In the genomic region with DNA sequence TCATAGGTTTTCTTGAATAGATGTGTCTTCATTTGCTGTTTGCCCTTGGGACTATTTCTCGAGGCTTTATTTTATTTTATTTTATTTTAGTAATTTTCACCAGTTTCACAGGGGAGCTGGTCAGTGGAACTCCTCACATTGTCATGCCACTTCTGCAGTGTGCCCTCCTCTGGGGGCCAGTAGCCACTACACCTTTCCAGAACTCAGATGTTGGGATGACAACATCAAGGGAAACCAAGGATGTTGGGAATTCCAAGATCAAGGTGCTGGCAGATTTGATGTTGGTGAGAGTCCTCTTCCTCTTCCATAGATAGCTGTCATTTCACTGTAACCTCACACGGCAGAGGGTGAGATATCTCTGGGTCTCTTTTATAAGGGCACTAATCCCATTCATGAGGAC, we compare ENCODE assay signal across 10 cellular contexts. TPM values are rescaled to one million over a fixed set of nuclear protein-coding genes. Genes with fewer than 3 reads are reported as not detected.
DNase-seq lines count a peak whose midpoint lies in the region; ATAC-seq, FAIRE-seq and TF ChIP-seq lines count a peak whose summit lies in the region.
"Had no signal": no experiment of that assay in that cellular context is flagged by ENCODE, and none has a peak within 500 bp of the region (broad histone marks: within the 10 kb centered on the region; RNA-seq: fewer than 3 reads in every experiment).

No MANE protein-coding gene starts in this region.

- peaks cover 15% of the 10 kb centered on the region for H3K27me3 Mint-ChIP-seq in astrocyte (ENCODE audit: low read depth, unreplicated experiment)
- peaks cover 0 to 4% (median 1%) of the 10 kb centered on the region in 3 donors for H3K27me3 Mint-ChIP-seq in immature natural killer cell (ENCODE audit: low read depth in 3 of 3)
- H3K27me3 Mint-ChIP-seq: stimulated activated naive CD8-positive, alpha-beta T cell treated with anti-CD3 and anti-CD28 coated beads, Interleukin-15, Interleukin-2, amounts not matched to agents 100 ng/mL and 50 ng/mL, for 24 hours had no signal

- H3K9me3 Mint-ChIP-seq in astrocyte (ENCODE audit: unreplicated experiment) (peaks cover 5% of the 10 kb centered on the region), immature natural killer cell (peaks cover 0 to 10% (median 0%) of the 10 kb centered on the region in 6 donors)

- H3K4me3 Mint-ChIP-seq in astrocyte (ENCODE audit: unreplicated experiment) (no peak overlapping the region), immature natural killer cell (no peak overlapping the region)
- H3K4me3 Mint-ChIP-seq: mesothelial cell of epicardium; stimulated activated naive CD8-positive, alpha-beta T cell treated with anti-CD3 and anti-CD28 coated beads, Interleukin-15, Interleukin-2, amounts not matched to agents 100 ng/mL and 50 ng/mL, for 24 hours had no signal

- H4K20me1 ChIP-seq in HCT116 (ENCODE audit: insufficient read depth) (no peaks in the 10 kb centered on the region), astrocyte (ENCODE audit: insufficient read depth, low read length) (no peaks in the 10 kb centered on the region), keratinocyte (ENCODE audit: control insufficient read depth, extremely low read depth, insufficient read depth, low read length) (no peaks in the 10 kb centered on the region)

- no peak for TF ChIP-seq POLR2A in HCT116 (IDR thresholded peaks at IDR 0.05; ENCODE audit: borderline replicate concordance, extremely low read depth, insufficient read depth, insufficient read length)

- H3K4me2 ChIP-seq in HCT116 (ENCODE audit: low read length): no peak overlapping the region
- no peak overlapping the region for H3K4me2 ChIP-seq in astrocyte (ENCODE audit: low read length)
- no peak overlapping the region for H3K4me2 ChIP-seq in keratinocyte (ENCODE audit: control insufficient read depth, extremely low read depth, insufficient read depth, low read depth, low read length)

- POLR2A ChIA-PET in HCT116 (lab: Charles Lee): no interaction called here

- H3K4me1 Mint-ChIP-seq in astrocyte (ENCODE audit: low read depth, unreplicated experiment) (no peaks in the 10 kb centered on the region), immature natural killer cell (no peaks in the 10 kb centered on the region)
- H3K4me1 Mint-ChIP-seq: mesothelial cell of epicardium had no signal

- TF ChIP-seq RAD21 in HCT116 (IDR thresholded peaks at IDR 0.05; ENCODE audit: low read depth): peak; percentile 70

- ATAC-seq in HCT116 (peak; percentile 95), HG02852 (IDR thresholded peaks at IDR 0.05; ENCODE audit: unreplicated experiment) (no peak), GM18870 (IDR thresholded peaks at IDR 0.05; ENCODE audit: unreplicated experiment) (no peak)

- CTCF ChIA-PET in HCT116 (lab: Charles Lee): interaction anchor here (0.7 to 2.9 kb wide), 13 partner anchors 10 to 316 kb away, joined by 3 to 37 read pairs (median 4); no protein-coding TSS in a partner anchor

- no peaks in the 10 kb centered on the region for H3K36me3 Mint-ChIP-seq in astrocyte (ENCODE audit: low read depth, unreplicated experiment)
- peaks cover 0 to 10% (median 0%) of the 10 kb centered on the region in 3 donors for H3K36me3 Mint-ChIP-seq in immature natural killer cell

- no peak for FAIRE-seq in astrocyte (lab: Jason Lieb, UNC)
- no peak for FAIRE-seq in keratinocyte (lab: Jason Lieb, UNC)

- no peaks in the 10 kb centered on the region for H3K9me1 ChIP-seq in keratinocyte (ENCODE audit: control insufficient read depth, extremely low read depth, insufficient read depth, low read length)

- H3K9me2 ChIP-seq in HCT116 (ENCODE audit: insufficient read depth): no peaks in the 10 kb centered on the region

- no TSS peak for BruUV-seq in HCT116 (replicated peaks; lab: Mats Ljungman, UMichigan)

- peaks cover 3% of the 10 kb centered on the region; the same call in 1 of the 2 replicates for H3K27me3 ChIP-seq in HCT116 (ENCODE audit: insufficient read depth, low read length)
- peaks cover 13% of the 10 kb centered on the region for H3K27me3 ChIP-seq in astrocyte (ENCODE audit: insufficient read depth, low read length)
- peaks cover 5% of the 10 kb centered on the region for H3K27me3 ChIP-seq in keratinocyte (ENCODE audit: control insufficient read depth, extremely low read depth, insufficient read depth, low read length)

- DNase-seq in AG08395 (ENCODE audit: low spot score) (peak; percentile 35), HCT116 (ENCODE audit: low read depth, low spot score) (peak; percentile 39), astrocyte (ENCODE audit: low read depth) (no peak), keratinocyte (ENCODE audit: low read depth, low spot score) (no peak), NCI-H524 treated with DMSO at 0.1 percent for 48 hours (lab: John Stamatoyannopoulos, UW) (no peak), immature natural killer cell (no peak)

- RAD21 ChIA-PET in HCT116 (lab: Charles Lee; ENCODE audit: low non-redundant PET in 1 of 2, low total read pairs in 2 of 2, uncharacterized antibody in 2 of 2, unreplicated experiment in 2 of 2): interaction anchor here (0.7 to 2.0 kb wide), 4 partner anchors 10 to 250 kb away, joined by 3 to 14 read pairs (median 6); no protein-coding TSS in a partner anchor

- no peaks in the 10 kb centered on the region for H3K9me3 ChIP-seq in HCT116 (ENCODE audit: control insufficient read depth in 1 of 2, insufficient read depth in 1 of 2, low read depth in 1 of 2, low read length in 2 of 2)
- H3K9me3 ChIP-seq in astrocyte (ENCODE audit: insufficient read depth, low read depth, low read length): no peaks in the 10 kb centered on the region
- no peaks in the 10 kb centered on the region for H3K9me3 ChIP-seq in keratinocyte (ENCODE audit: control insufficient read depth, low read depth, low read length)

- H2AFZ ChIP-seq in HCT116 (ENCODE audit: low read depth, low read length, poor library complexity, severe bottlenecking): no peak overlapping the region
- H2AFZ ChIP-seq in astrocyte (ENCODE audit: low read depth, low read length): no peak overlapping the region
- no peak overlapping the region for H2AFZ ChIP-seq in keratinocyte (ENCODE audit: control insufficient read depth, low read length)

- TF ChIP-seq CTCF in HCT116 (IDR thresholded peaks at IDR 0.05 in 2 of 3, conservative IDR thresholded peaks at IDR 0.05 in 1 of 3; ENCODE audit: borderline replicate concordance in 1 of 3, insufficient read depth in 1 of 3, low read depth in 2 of 3, low read length in 2 of 3) (peak; percentile 66 to 82 (median 78)), astrocyte (IDR thresholded peaks at IDR 0.05; ENCODE audit: insufficient read depth, low read depth, low read length) (peak; percentile 60), keratinocyte (optimal IDR thresholded peaks at IDR 0.05 in 1 of 3, IDR thresholded peaks at IDR 0.05 in 1 of 3, conservative IDR thresholded peaks at IDR 0.05 in 1 of 3; ENCODE audit: extremely low read depth in 1 of 3, insufficient read depth in 2 of 3, low read length in 3 of 3) (peak; percentile 55 to 74 (median 73))

- no peak overlapping the region for H3K9ac ChIP-seq in HCT116 (ENCODE audit: low read length)
- H3K9ac ChIP-seq in astrocyte (ENCODE audit: low read length): no peak overlapping the region
- H3K9ac ChIP-seq in keratinocyte (ENCODE audit: control insufficient read depth, extremely low read depth, insufficient read depth, low read length): peak overlapping the region; percentile 13

- H3K79me2 ChIP-seq in HCT116 (ENCODE audit: insufficient read depth, low read length) (no peaks in the 10 kb centered on the region), astrocyte (ENCODE audit: insufficient read depth, low read length) (no peaks in the 10 kb centered on the region), keratinocyte (ENCODE audit: control insufficient read depth, insufficient read depth, low read length) (no peaks in the 10 kb centered on the region)

- H3K36me3 ChIP-seq in HCT116 (ENCODE audit: control insufficient read depth in 1 of 2, insufficient read depth in 2 of 2, low read length in 2 of 2): no peaks in the 10 kb centered on the region
- no peaks in the 10 kb centered on the region for H3K36me3 ChIP-seq in astrocyte (ENCODE audit: insufficient read depth, low read length)
- no peaks in the 10 kb centered on the region for H3K36me3 ChIP-seq in keratinocyte (ENCODE audit: control insufficient read depth in 2 of 2, extremely low read depth in 1 of 2, insufficient read depth in 2 of 2, low read length in 2 of 2)

- no peak overlapping the region for H3K27ac ChIP-seq in HCT116 (ENCODE audit: low read depth, low read length)
- no peak overlapping the region for H3K27ac ChIP-seq in astrocyte (ENCODE audit: low read depth, low read length)
- H3K27ac ChIP-seq in keratinocyte (ENCODE audit: control insufficient read depth, insufficient read depth, low read length): no peak overlapping the region

- H3K4me1 ChIP-seq in HCT116 (ENCODE audit: control insufficient read depth in 1 of 2, insufficient read depth in 2 of 2, low read length in 2 of 2) (no peaks in the 10 kb centered on the region), astrocyte (ENCODE audit: insufficient read depth, low read length) (no peaks in the 10 kb centered on the region), keratinocyte (ENCODE audit: control insufficient read depth, extremely low read depth, insufficient read depth, low read length) (peaks cover 5% of the 10 kb centered on the region)

- intact Hi-C loops in HCT116 (cut with micrococcal nuclease): loop anchor here (1.0 to 10.0 kb wide), 4 partner anchors 95 to 313 kb away; a partner anchor contains a TSS

- H3K27ac Mint-ChIP-seq in astrocyte (ENCODE audit: unreplicated experiment): peak overlapping the region; percentile 87
- no peak overlapping the region for H3K27ac Mint-ChIP-seq in immature natural killer cell
- H3K27ac Mint-ChIP-seq: mesothelial cell of epicardium; stimulated activated naive CD8-positive, alpha-beta T cell treated with anti-CD3 and anti-CD28 coated beads, Interleukin-15, Interleukin-2, amounts not matched to agents 100 ng/mL and 50 ng/mL, for 24 hours had no signal

- dilution Hi-C loops in keratinocyte (cut with MboI; ENCODE audit: extremely low pct_ligation_motif_present, low sequenced_read_pairs): no loop called here

- H3K4me3 ChIP-seq in HCT116 (replicated peaks in 1 of 2; ENCODE audit: low read depth in 1 of 2, low read length in 2 of 2) (no peak overlapping the region), astrocyte (ENCODE audit: insufficient read depth, low read depth, low read length) (no peak overlapping the region), keratinocyte (ENCODE audit: control insufficient read depth in 2 of 3, extremely low read depth in 1 of 3, insufficient read depth in 2 of 3, low read depth in 1 of 3, low read length in 3 of 3) (no peak overlapping the region)

RNA-seq across cellular contexts. Expression of a gene that starts 35.5 kb away (rescaled TPM):
- total RNA-seq in HCT116 (2021; ENCODE audit: unreplicated experiment): not detected
- 0.02 TPM in 1 of 2 replicates, not detected in the other for polyA plus RNA-seq in HCT116 (2012)
- total RNA-seq in astrocyte: not detected in 2 replicates
- 0.03 to 0.08 TPM (median 0.03 TPM) in 3 replicates for polyA plus RNA-seq in keratinocyte
- polyA plus RNA-seq in keratinocyte (2011; ENCODE audit: low read depth): 4.9 TPM
- 0.02 and 0.09 TPM in 2 replicates for polyA plus RNA-seq in keratinocyte (2011; cell fraction: cytosol; rRNA removed)
- 0.29 and 0.60 TPM in 2 replicates for polyA plus RNA-seq in keratinocyte (2011; cell fraction: nucleus; rRNA removed)
- polyA plus RNA-seq in keratinocyte (2012; ENCODE audit: low replicate concordance): 0.02 and 8.6 TPM in 2 replicates
- 0.20 to 0.90 TPM in 2 of 3 replicates, not detected in the other for polyA minus RNA-seq in keratinocyte
- not detected for polyA minus RNA-seq in keratinocyte (2011; cell fraction: cytosol; rRNA and poly(A)+ RNA removed)
- polyA minus RNA-seq in keratinocyte (2011; cell fraction: nucleus; rRNA and poly(A)+ RNA removed): 0.32 and 0.54 TPM in 2 replicates
- not detected for polyA plus RNA-seq in immature natural killer cell
- total RNA-seq: mesothelial cell of epicardium had no signal

RNA-seq across cellular contexts. Expression of a gene that starts 57.9 kb away (rescaled TPM):
- not detected for total RNA-seq in HCT116 (2021; ENCODE audit: unreplicated experiment)
- 0.04 TPM in 1 of 2 replicates, not detected in the other for polyA plus RNA-seq in HCT116 (2012)
- not detected in 2 replicates for total RNA-seq in astrocyte
- polyA plus RNA-seq in keratinocyte: 0.03 to 0.05 TPM (median 0.04 TPM) in 3 replicates
- polyA plus RNA-seq in keratinocyte (2011; ENCODE audit: low read depth): not detected
- not detected in 2 replicates for polyA plus RNA-seq in keratinocyte (2011; cell fraction: cytosol; rRNA removed)
- polyA plus RNA-seq in keratinocyte (2011; cell fraction: nucleus; rRNA removed): 0.24 TPM in 1 of 2 replicates, not detected in the other
- polyA plus RNA-seq in keratinocyte (2012; ENCODE audit: low replicate concordance): not detected in 2 replicates
- polyA minus RNA-seq in keratinocyte: 0.10 TPM in 1 of 3 replicates, not detected in the others
- not detected for polyA minus RNA-seq in keratinocyte (2011; cell fraction: cytosol; rRNA and poly(A)+ RNA removed)
- polyA minus RNA-seq in keratinocyte (2011; cell fraction: nucleus; rRNA and poly(A)+ RNA removed): not detected in 2 replicates
- 1 to 10 TPM; 1.9 to 3.1 (median 2.6) TPM for polyA plus RNA-seq in immature natural killer cell
- total RNA-seq: mesothelial cell of epicardium had no signal

Comparison
In these comparisons a context has a peak if more than half of its experiments do, and no peak if none do; other contexts are left out.
1. DNase-seq: peak in AG08395 (single experiment) and HCT116 (single experiment); none in astrocyte (single experiment), keratinocyte (single experiment), NCI-H524 treated with DMSO at 0.1 percent for 48 hours (single experiment) and immature natural killer cell (0 of 3).
2. Peak in every context shown above with its lines, with median percentiles within 50 percentile points of each other: CTCF ChIP-seq.